In the genomic region with DNA sequence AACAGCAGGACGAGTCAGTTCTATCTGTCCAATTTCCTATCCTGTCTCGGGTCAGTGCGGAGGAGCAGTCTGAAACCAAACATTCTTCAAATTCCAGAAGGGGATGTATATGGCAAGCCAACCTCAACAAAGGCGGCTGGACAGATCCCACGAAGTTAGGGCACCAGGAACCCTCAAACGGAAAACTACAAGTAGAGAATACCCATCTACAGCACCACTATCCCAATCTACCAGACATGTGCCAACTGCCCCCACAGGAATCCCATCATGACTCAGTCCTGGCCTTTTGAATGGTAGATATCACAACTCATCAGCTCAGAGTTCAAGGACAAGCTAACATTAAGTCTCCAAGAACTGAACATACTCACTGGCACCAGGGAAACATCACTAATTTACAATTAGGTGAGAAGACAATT, we compare ENCODE assay signal across 1 cellular context.
A peak's percentile ranks its signal among the peaks of the same experiment; 100 is the strongest.
TF ChIP-seq lines count a peak whose summit lies in the region.

No MANE protein-coding gene starts in this region.

TF ChIP-seq in HepG2, 621 proteins besides CTCF, POLR2A, EP300 and RAD21 (continued from another document):
- TF ChIP-seq, protein P1, sequence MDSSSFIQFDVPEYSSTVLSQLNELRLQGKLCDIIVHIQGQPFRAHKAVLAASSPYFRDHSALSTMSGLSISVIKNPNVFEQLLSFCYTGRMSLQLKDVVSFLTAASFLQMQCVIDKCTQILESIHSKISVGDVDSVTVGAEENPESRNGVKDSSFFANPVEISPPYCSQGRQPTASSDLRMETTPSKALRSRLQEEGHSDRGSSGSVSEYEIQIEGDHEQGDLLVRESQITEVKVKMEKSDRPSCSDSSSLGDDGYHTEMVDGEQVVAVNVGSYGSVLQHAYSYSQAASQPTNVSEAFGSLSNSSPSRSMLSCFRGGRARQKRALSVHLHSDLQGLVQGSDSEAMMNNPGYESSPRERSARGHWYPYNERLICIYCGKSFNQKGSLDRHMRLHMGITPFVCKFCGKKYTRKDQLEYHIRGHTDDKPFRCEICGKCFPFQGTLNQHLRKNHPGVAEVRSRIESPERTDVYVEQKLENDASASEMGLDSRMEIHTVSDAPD (CRISPR knock-in tag; IDR thresholded peaks at IDR 0.05) = no peak
- TF ChIP-seq ZFAT (CRISPR knock-in tag; conservative IDR thresholded peaks at IDR 0.05) (no peak), RFXAP (CRISPR knock-in tag; IDR thresholded peaks at IDR 0.05; ENCODE audit: borderline replicate concordance) (no peak), REL (CRISPR knock-in tag; conservative IDR thresholded peaks at IDR 0.05) (no peak), PPARG (CRISPR knock-in tag; conservative IDR thresholded peaks at IDR 0.05) (0 out of 2 replicates have a peak, but pooled peaks have one; percentile 26), PAF1 (CRISPR knock-in tag; IDR thresholded peaks at IDR 0.05) (peak; percentile 46; the same call in 1 of the 2 replicates), ASH2L (IDR thresholded peaks at IDR 0.05; ENCODE audit: insufficient read length, low read depth, low read length) (peak; percentile 44), RARA (CRISPR knock-in tag; IDR thresholded peaks at IDR 0.05) (peak; percentile 51), XRCC5 (optimal IDR thresholded peaks at IDR 0.05; ENCODE audit: low read length) (peak; percentile 17), RXRB (CRISPR knock-in tag; IDR thresholded peaks at IDR 0.05; ENCODE audit: borderline replicate concordance) (0 out of 2 replicates have a peak, but pooled peaks have one; percentile 22), ZNF644 (CRISPR knock-in tag; IDR thresholded peaks at IDR 0.05; ENCODE audit: low read depth) (no peak), PAX8 (CRISPR knock-in tag; IDR thresholded peaks at IDR 0.05; ENCODE audit: borderline replicate concordance) (no peak)
- TF ChIP-seq, protein P2, sequence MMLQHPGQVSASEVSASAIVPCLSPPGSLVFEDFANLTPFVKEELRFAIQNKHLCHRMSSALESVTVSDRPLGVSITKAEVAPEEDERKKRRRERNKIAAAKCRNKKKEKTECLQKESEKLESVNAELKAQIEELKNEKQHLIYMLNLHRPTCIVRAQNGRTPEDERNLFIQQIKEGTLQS (CRISPR knock-in tag; IDR thresholded peaks at IDR 0.05) = no peak
- TF ChIP-seq, protein P3, sequence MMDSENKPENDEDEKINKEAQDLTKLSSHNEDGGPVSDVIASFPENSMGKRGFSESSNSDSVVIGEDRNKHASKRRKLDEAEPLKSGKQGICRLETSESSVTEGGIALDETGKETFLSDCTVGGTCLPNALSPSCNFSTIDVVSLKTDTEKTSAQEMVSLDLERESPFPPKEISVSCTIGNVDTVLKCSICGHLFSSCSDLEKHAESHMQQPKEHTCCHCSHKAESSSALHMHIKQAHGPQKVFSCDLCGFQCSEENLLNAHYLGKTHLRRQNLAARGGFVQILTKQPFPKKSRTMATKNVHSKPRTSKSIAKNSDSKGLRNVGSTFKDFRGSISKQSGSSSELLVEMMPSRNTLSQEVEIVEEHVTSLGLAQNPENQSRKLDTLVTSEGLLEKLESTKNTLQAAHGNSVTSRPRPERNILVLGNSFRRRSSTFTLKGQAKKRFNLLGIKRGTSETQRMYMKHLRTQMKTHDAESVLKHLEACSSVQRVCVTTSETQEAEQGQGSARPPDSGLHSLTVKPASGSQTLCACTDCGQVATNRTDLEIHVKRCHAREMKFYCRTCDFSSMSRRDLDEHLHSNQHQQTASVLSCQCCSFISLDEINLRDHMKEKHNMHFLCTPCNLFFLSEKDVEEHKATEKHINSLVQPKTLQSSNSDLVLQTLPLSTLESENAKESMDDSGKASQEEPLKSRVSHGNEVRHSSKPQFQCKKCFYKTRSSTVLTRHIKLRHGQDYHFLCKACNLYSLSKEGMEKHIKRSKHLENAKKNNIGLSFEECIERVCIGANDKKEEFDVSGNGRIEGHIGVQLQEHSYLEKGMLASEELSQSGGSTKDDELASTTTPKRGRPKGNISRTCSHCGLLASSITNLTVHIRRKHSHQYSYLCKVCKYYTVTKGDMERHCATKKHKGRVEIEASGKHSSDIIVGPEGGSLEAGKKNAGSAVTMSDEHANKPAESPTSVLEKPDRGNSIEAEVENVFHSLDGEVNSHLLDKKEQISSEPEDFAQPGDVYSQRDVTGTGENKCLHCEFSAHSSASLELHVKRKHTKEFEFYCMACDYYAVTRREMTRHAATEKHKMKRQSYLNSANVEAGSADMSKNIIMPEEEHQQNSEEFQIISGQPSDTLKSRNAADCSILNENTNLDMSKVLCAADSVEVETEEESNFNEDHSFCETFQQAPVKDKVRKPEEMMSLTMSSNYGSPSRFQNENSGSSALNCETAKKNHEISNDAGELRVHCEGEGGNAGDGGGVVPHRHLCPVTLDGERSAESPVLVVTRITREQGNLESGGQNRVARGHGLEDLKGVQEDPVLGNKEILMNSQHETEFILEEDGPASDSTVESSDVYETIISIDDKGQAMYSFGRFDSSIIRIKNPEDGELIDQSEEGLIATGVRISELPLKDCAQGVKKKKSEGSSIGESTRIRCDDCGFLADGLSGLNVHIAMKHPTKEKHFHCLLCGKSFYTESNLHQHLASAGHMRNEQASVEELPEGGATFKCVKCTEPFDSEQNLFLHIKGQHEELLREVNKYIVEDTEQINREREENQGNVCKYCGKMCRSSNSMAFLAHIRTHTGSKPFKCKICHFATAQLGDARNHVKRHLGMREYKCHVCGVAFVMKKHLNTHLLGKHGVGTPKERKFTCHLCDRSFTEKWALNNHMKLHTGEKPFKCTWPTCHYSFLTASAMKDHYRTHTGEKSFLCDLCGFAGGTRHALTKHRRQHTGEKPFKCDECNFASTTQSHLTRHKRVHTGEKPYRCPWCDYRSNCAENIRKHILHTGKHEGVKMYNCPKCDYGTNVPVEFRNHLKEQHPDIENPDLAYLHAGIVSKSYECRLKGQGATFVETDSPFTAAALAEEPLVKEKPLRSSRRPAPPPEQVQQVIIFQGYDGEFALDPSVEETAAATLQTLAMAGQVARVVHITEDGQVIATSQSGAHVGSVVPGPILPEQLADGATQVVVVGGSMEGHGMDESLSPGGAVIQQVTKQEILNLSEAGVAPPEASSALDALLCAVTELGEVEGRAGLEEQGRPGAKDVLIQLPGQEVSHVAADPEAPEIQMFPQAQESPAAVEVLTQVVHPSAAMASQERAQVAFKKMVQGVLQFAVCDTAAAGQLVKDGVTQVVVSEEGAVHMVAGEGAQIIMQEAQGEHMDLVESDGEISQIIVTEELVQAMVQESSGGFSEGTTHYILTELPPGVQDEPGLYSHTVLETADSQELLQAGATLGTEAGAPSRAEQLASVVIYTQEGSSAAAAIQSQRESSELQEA (CRISPR knock-in tag; IDR thresholded peaks at IDR 0.05; ENCODE audit: not compliant biosample characterization) = no peak
- TF ChIP-seq, protein P4, sequence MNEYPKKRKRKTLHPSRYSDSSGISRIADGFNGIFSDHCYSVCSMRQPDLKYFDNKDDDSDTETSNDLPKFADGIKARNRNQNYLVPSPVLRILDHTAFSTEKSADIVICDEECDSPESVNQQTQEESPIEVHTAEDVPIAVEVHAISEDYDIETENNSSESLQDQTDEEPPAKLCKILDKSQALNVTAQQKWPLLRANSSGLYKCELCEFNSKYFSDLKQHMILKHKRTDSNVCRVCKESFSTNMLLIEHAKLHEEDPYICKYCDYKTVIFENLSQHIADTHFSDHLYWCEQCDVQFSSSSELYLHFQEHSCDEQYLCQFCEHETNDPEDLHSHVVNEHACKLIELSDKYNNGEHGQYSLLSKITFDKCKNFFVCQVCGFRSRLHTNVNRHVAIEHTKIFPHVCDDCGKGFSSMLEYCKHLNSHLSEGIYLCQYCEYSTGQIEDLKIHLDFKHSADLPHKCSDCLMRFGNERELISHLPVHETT (CRISPR knock-in tag; conservative IDR thresholded peaks at IDR 0.05) = no peak
